Comparison of ENCODE assay signal across 19 cellular contexts in the genomic region with DNA sequence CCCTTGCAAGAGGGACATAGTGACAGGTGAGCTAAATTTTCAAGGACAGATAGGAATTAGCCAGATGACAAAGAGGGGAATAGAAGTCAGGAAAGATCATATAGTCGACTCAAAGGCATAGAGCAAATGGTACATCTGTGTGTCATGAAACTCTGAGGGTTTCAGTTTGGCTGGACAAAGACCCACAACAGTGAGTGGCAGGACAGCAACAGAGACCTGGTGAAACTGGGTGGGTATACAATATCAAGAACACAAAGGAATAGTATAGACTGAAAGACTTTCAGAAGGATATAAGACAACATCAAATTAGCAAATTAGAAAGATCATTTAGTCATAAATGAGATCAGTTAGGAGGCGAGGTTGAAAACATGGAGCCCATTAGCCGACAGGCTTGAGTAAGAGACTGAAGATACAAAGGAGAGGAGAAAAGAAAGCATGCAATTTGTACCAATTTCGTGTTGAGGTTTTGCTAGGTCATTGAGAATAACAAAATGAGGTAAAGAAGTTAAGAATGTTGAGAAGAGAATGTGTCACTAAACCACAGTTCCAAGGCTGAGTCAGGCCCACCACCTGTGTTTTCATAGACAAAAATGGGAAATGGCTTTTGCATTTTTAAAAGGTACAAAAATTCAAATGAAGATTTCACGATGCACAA.
DNase-seq lines count a peak whose midpoint lies in the region; ATAC-seq, FAIRE-seq and TF ChIP-seq lines count a peak whose summit lies in the region.
"Had no signal": no experiment of that assay in that cellular context is flagged by ENCODE, and none has a peak within 500 bp of the region (broad histone marks: within the 10 kb centered on the region; RNA-seq: fewer than 3 reads in every experiment).

No MANE protein-coding gene starts in this region.

- peak; percentile 30 to 66 for ATAC-seq in activated T-cell treated with anti-CD3 and anti-CD28 coated beads, Interleukin-2, amount 50 U/mL, for 4 hours
- ATAC-seq in CD8-positive, alpha-beta T cell, result no peak
- ATAC-seq: left lung, upper lobe of right lung had no signal

- POLR2A ChIA-PET in CD8-positive, alpha-beta T cell (lab: Charles Lee), result no interaction called here

- DNase-seq in activated T-cell treated with anti-CD3 and anti-CD28 coated beads, Interleukin-2, amount 50 U/mL, for 4 hours, result no peak
- DNase-seq in activated T-cell treated with anti-CD3 and anti-CD28 coated beads, Interleukin-2, amount 50 U/mL, for 1 hour, result no peak
- DNase-seq in mammary epithelial cell (peak; percentile 73), GM12891 (ENCODE audit: insufficient read length, low spot score) (no peak), NCI-H2227 treated with DMSO at 0.1 percent for 48 hours (lab: John Stamatoyannopoulos, UW) (no peak)
- no peak for DNase-seq in CD8-positive, alpha-beta T cell
- DNase-seq: DMS153, H9, head of caudate nucleus, left lung, NCI-H1436, NCI-H748 treated with DMSO at 0.1 percent for 48 hours, SHP77, spleen, upper lobe of right lung had no signal

- H3K9me3 ChIP-seq in mammary epithelial cell (replicated peaks; ENCODE audit: insufficient read depth, low read length) (no peaks in the 10 kb centered on the region), skeletal muscle satellite cell (replicated peaks; ENCODE audit: low read length) (no peaks in the 10 kb centered on the region)
- no peaks in the 10 kb centered on the region for H3K9me3 ChIP-seq in CD8-positive, alpha-beta T cell (ENCODE audit: low read length)
- H3K9me3 ChIP-seq: left lung, spleen, upper lobe of right lung had no signal

- intact Hi-C loops in mammary epithelial cell (cut with micrococcal nuclease), result no loop called here
- intact Hi-C loops in CD8-positive, alpha-beta T cell (cut with DNase I, micrococcal nuclease), result no loop called here

- no peak overlapping the region for H3K27ac Mint-ChIP-seq in CD8-positive, alpha-beta T cell
- H3K27ac Mint-ChIP-seq: brain, H9 had no signal

- H3K27ac ChIP-seq in KMS-11 (peak overlapping the region; percentile 54), mammary epithelial cell (ENCODE audit: insufficient read depth, low read depth, low read length) (peak overlapping the region; percentile 44)
- H3K27ac ChIP-seq in CD8-positive, alpha-beta T cell (ENCODE audit: low read depth, low read length), result no peak overlapping the region
- H3K27ac ChIP-seq: left lung, spleen, upper lobe of right lung had no signal

- no peaks in the 10 kb centered on the region for H3K79me2 ChIP-seq in KMS-11 (ENCODE audit: insufficient read depth, low read depth)
- H3K79me2 ChIP-seq in mammary epithelial cell (ENCODE audit: insufficient read depth, low read length), result no peaks in the 10 kb centered on the region

- H3K27me3 ChIP-seq in KMS-11 (ENCODE audit: insufficient read depth, low read depth), result no peaks in the 10 kb centered on the region
- H3K27me3 ChIP-seq in mammary epithelial cell (ENCODE audit: insufficient read depth, low read length), result no peaks in the 10 kb centered on the region
- H3K27me3 ChIP-seq in skeletal muscle satellite cell (ENCODE audit: control insufficient read depth, insufficient read depth, low read length), result no peaks in the 10 kb centered on the region
- H3K27me3 ChIP-seq in CD8-positive, alpha-beta T cell (ENCODE audit: insufficient read depth, low read length), result no peaks in the 10 kb centered on the region
- H3K27me3 ChIP-seq: left lung, spleen, upper lobe of right lung had no signal

- WGBS in mammary epithelial cell (ENCODE audit: low coverage, missing lambda C conversion rate), result 70% methylated on average over 5 of the region's 5 CpGs

- H3K36me3 Mint-ChIP-seq in activated T-cell treated with anti-CD3 and anti-CD28 coated beads, Interleukin-2, amount 50 U/mL, for 4 hours (ENCODE audit: insufficient read depth), result no peaks in the 10 kb centered on the region
- H3K36me3 Mint-ChIP-seq in CD8-positive, alpha-beta T cell, result no peaks in the 10 kb centered on the region
- H3K36me3 Mint-ChIP-seq: brain had no signal

- TF ChIP-seq CTCF in KMS-11 (conservative IDR thresholded peaks at IDR 0.05; ENCODE audit: low read depth, low read length) (no peak), mammary epithelial cell (conservative IDR thresholded peaks at IDR 0.05 in 1 of 2, IDR thresholded peaks at IDR 0.05 in 1 of 2; ENCODE audit: extremely low read depth in 1 of 2, insufficient read depth in 1 of 2, low read depth in 1 of 2, low read length in 2 of 2) (no peak)
- no peak for TF ChIP-seq CTCF in CD8-positive, alpha-beta T cell (IDR thresholded peaks at IDR 0.05)

- no peak for FAIRE-seq in GM12891 (lab: Jason Lieb, UNC)
- FAIRE-seq: TTC549 had no signal

- H4K20me1 ChIP-seq in KMS-11 (ENCODE audit: insufficient read depth), result no peaks in the 10 kb centered on the region
- H4K20me1 ChIP-seq in mammary epithelial cell (ENCODE audit: insufficient read depth, low read length), result no peaks in the 10 kb centered on the region

- H3K36me3 ChIP-seq in KMS-11 (ENCODE audit: insufficient read depth) (no peaks in the 10 kb centered on the region), mammary epithelial cell (ENCODE audit: insufficient read depth, low read length) (no peaks in the 10 kb centered on the region), skeletal muscle satellite cell (ENCODE audit: insufficient read depth, low read length) (no peaks in the 10 kb centered on the region)
- H3K36me3 ChIP-seq in CD8-positive, alpha-beta T cell (ENCODE audit: insufficient read depth, low read length), result no peaks in the 10 kb centered on the region
- H3K36me3 ChIP-seq: left lung, spleen, upper lobe of right lung had no signal

- peaks cover 2% of the 10 kb centered on the region for H3K27me3 Mint-ChIP-seq in activated T-cell treated with anti-CD3 and anti-CD28 coated beads, Interleukin-2, amount 50 U/mL, for 4 hours (ENCODE audit: low read depth)
- no peaks in the 10 kb centered on the region for H3K27me3 Mint-ChIP-seq in CD8-positive, alpha-beta T cell (ENCODE audit: low read depth)

- H3K9ac ChIP-seq in KMS-11 (peak overlapping the region; percentile 13; the same call in 1 of the 2 replicates), mammary epithelial cell (ENCODE audit: insufficient read depth, low read length) (no peak overlapping the region), skeletal muscle satellite cell (ENCODE audit: low read depth, low read length) (peak overlapping the region; percentile 39)

- dilution Hi-C loops in mammary epithelial cell (cut with HindIII; ENCODE audit: low sequenced_read_pairs), result no loop called here

- no TSS peak for BruUV-seq in mammary epithelial cell (replicated peaks; lab: Mats Ljungman, UMichigan)

- CTCF ChIA-PET in mammary epithelial cell (lab: Charles Lee; ENCODE audit: low non-redundant PET), result no interaction called here
- CTCF ChIA-PET in CD8-positive, alpha-beta T cell (lab: Charles Lee), result no interaction called here

- peaks cover 4% of the 10 kb centered on the region for H3K9me3 Mint-ChIP-seq in activated T-cell treated with anti-CD3 and anti-CD28 coated beads, Interleukin-2, amount 50 U/mL, for 4 hours
- no peaks in the 10 kb centered on the region for H3K9me3 Mint-ChIP-seq in CD8-positive, alpha-beta T cell
- H3K9me3 Mint-ChIP-seq: brain, H9 had no signal

- TF ChIP-seq POLR2A in GM12891 (IDR thresholded peaks at IDR 0.05; ENCODE audit: low read depth, low read length), result no peak

- H2AFZ ChIP-seq in KMS-11 (ENCODE audit: low read depth), result no peak overlapping the region
- no peak overlapping the region for H2AFZ ChIP-seq in mammary epithelial cell (ENCODE audit: low read depth, low read length)

- H3K4me2 ChIP-seq in KMS-11, result peak overlapping the region; percentile 72
- no peak overlapping the region for H3K4me2 ChIP-seq in mammary epithelial cell (ENCODE audit: insufficient read depth, low read depth, low read length)
- peak overlapping the region; percentile 12 for H3K4me2 ChIP-seq in skeletal muscle satellite cell (ENCODE audit: low read length)

- H3K4me3 ChIP-seq in KMS-11 (IDR thresholded peaks at IDR 0.05; ENCODE audit: insufficient read depth, low read depth, low read length) (no peak overlapping the region), mammary epithelial cell (replicated peaks in 1 of 3; ENCODE audit: insufficient read depth in 1 of 3, low read depth in 2 of 3, low read length in 3 of 3) (no peak overlapping the region), skeletal muscle satellite cell (ENCODE audit: low read length) (no peak overlapping the region)
- H3K4me3 ChIP-seq in CD8-positive, alpha-beta T cell (ENCODE audit: low read depth, low read length), result no peak overlapping the region
- H3K4me3 ChIP-seq: left lung, spleen, upper lobe of right lung had no signal

- H3K4me1 ChIP-seq in KMS-11 (ENCODE audit: low read depth, poor library complexity, severe bottlenecking) (peaks cover 46% of the 10 kb centered on the region), mammary epithelial cell (ENCODE audit: insufficient read depth, low read length) (peaks cover 7% of the 10 kb centered on the region), skeletal muscle satellite cell (ENCODE audit: control insufficient read depth, insufficient read depth, low read length) (peaks cover 37% of the 10 kb centered on the region)
- no peaks in the 10 kb centered on the region for H3K4me1 ChIP-seq in CD8-positive, alpha-beta T cell (ENCODE audit: insufficient read depth, low read length)
- H3K4me1 ChIP-seq: left lung, spleen, upper lobe of right lung had no signal

- in situ Hi-C loops in mammary epithelial cell (cut with MboI; ENCODE audit: low sequenced_read_pairs in 2 of 2), result no loop called here

- no peaks in the 10 kb centered on the region for H3K4me1 Mint-ChIP-seq in activated T-cell treated with anti-CD3 and anti-CD28 coated beads, Interleukin-2, amount 50 U/mL, for 4 hours (ENCODE audit: low read depth)
- no peaks in the 10 kb centered on the region for H3K4me1 Mint-ChIP-seq in CD8-positive, alpha-beta T cell (ENCODE audit: low read depth)
- H3K4me1 Mint-ChIP-seq: brain had no signal

- H3K4me3 Mint-ChIP-seq in activated T-cell treated with anti-CD3 and anti-CD28 coated beads, Interleukin-2, amount 50 U/mL, for 4 hours, result no peak overlapping the region
- H3K4me3 Mint-ChIP-seq in CD8-positive, alpha-beta T cell, result no peak overlapping the region
- H3K4me3 Mint-ChIP-seq: brain, H9 had no signal

TF ChIP-seq in GM12891, 5 proteins besides CTCF, POLR2A, EP300 and RAD21:
- TF ChIP-seq SPI1 (IDR thresholded peaks at IDR 0.05; ENCODE audit: low read depth, low read length) (no peak), PAX5 (IDR thresholded peaks at IDR 0.05; ENCODE audit: insufficient read depth, low read length, severe bottlenecking) (no peak), POLR2AphosphoS5 (IDR thresholded peaks at IDR 0.05; ENCODE audit: low read depth, low read length) (no peak), POU2F2 (IDR thresholded peaks at IDR 0.05; ENCODE audit: low read depth, low read length) (no peak), TAF1 (IDR thresholded peaks at IDR 0.05; ENCODE audit: low read depth, low read length) (no peak)
TF ChIP-seq in GM12891: peak in this region for 0.
